8 cellular contexts compared by ENCODE assay signal in genomic region chr2:219684721-219685689, GRCh38. TPM values are rescaled to one million over a fixed set of nuclear protein-coding genes. Genes with fewer than 3 reads are reported as not detected.
DNase-seq lines count a peak whose midpoint lies in the region; ATAC-seq, FAIRE-seq and TF ChIP-seq lines count a peak whose summit lies in the region.

No MANE protein-coding gene starts in this region.

- intact Hi-C loops in activated CD4-positive, alpha-beta T cell treated with anti-CD3 and anti-CD28 coated beads, Interleukin-2, amount 10 ng/mL, durations not matched to agents 24 days and 14 days (cut with micrococcal nuclease): no loop called here
- intact Hi-C loops in naive thymus-derived CD4-positive, alpha-beta T cell (cut with micrococcal nuclease): loop anchor here in 1 of 2 donors (2.0 kb wide), 1 partner anchor 88 kb away; the partner anchor contains the start of gene STK11IP

- no peaks in the 10 kb centered on the region for H3K9me3 Mint-ChIP-seq in activated CD4-positive, alpha-beta T cell treated with anti-CD3 and anti-CD28 coated beads, Interleukin-2, amount 10 ng/mL, durations not matched to agents 24 days and 14 days
- H3K9me3 Mint-ChIP-seq in naive thymus-derived CD4-positive, alpha-beta T cell: peaks cover 0 to 14% (median 5%) of the 10 kb centered on the region in 11 donors

- peak overlapping the region; percentile 64 for H3K4me3 Mint-ChIP-seq in activated CD4-positive, alpha-beta T cell treated with anti-CD3 and anti-CD28 coated beads, Interleukin-2, amount 10 ng/mL, durations not matched to agents 24 days and 14 days
- peak overlapping the region; percentile 62 to 87 (median 78) for H3K4me3 Mint-ChIP-seq in naive thymus-derived CD4-positive, alpha-beta T cell

- no peaks in the 10 kb centered on the region for H3K36me3 Mint-ChIP-seq in activated CD4-positive, alpha-beta T cell treated with anti-CD3 and anti-CD28 coated beads, Interleukin-2, amount 10 ng/mL, durations not matched to agents 24 days and 14 days (ENCODE audit: low read depth)
- peaks cover 0 to 9% (median 0%) of the 10 kb centered on the region in 5 donors for H3K36me3 Mint-ChIP-seq in naive thymus-derived CD4-positive, alpha-beta T cell

- peaks cover 6% of the 10 kb centered on the region for H3K4me1 Mint-ChIP-seq in activated CD4-positive, alpha-beta T cell treated with anti-CD3 and anti-CD28 coated beads, Interleukin-2, amount 10 ng/mL, durations not matched to agents 24 days and 14 days
- peaks cover 9 to 24% (median 15%) of the 10 kb centered on the region in 7 donors for H3K4me1 Mint-ChIP-seq in naive thymus-derived CD4-positive, alpha-beta T cell

- peak; percentile 99 for ATAC-seq in HG02759 (IDR thresholded peaks at IDR 0.05; ENCODE audit: unreplicated experiment)
- peak; percentile 84 for ATAC-seq in naive thymus-derived CD4-positive, alpha-beta T cell

- peak overlapping the region; percentile 70 for H3K4me3 ChIP-seq in epithelial cell of proximal tubule (ENCODE audit: low read depth, low read length)
- H3K4me3 ChIP-seq in naive thymus-derived CD4-positive, alpha-beta T cell (ENCODE audit: low read length): peak overlapping the region; percentile 53

- H3K9me3 ChIP-seq in naive thymus-derived CD4-positive, alpha-beta T cell (ENCODE audit: control insufficient read depth in 2 of 3, low read length in 3 of 3): no peaks in the 10 kb centered on the region

- POLR2A ChIA-PET in naive thymus-derived CD4-positive, alpha-beta T cell (lab: Charles Lee): no interaction called here

- no peak for TF ChIP-seq CTCF in epithelial cell of proximal tubule (conservative IDR thresholded peaks at IDR 0.05; ENCODE audit: low read depth, low read length)

- no peaks in the 10 kb centered on the region for H3K27me3 ChIP-seq in naive thymus-derived CD4-positive, alpha-beta T cell (ENCODE audit: control insufficient read depth in 2 of 2, insufficient read depth in 2 of 2, low read length in 2 of 2)

- peak; percentile 58 for DNase-seq in GM18507 (ENCODE audit: extremely low spot score, insufficient read length, low read depth)
- DNase-seq in NCI-H146 treated with DMSO at 0.1 percent for 48 hours (lab: John Stamatoyannopoulos, UW; ENCODE audit: unreplicated experiment): peak; percentile 22
- DNase-seq in activated CD4-positive, alpha-beta T cell treated with anti-CD3 and anti-CD28 coated beads, Interleukin-2, amount 10 ng/mL, durations not matched to agents 24 days and 14 days: peak; percentile 77
- DNase-seq in epithelial cell of proximal tubule (ENCODE audit: low read depth): peak; percentile 49
- peak in 8 of 9 donors; percentile 25 to 49 (median 42) for DNase-seq in naive thymus-derived CD4-positive, alpha-beta T cell
- DNase-seq in superior temporal gyrus (ENCODE audit: extremely low spot score): no peak

- H3K27ac Mint-ChIP-seq in activated CD4-positive, alpha-beta T cell treated with anti-CD3 and anti-CD28 coated beads, Interleukin-2, amount 10 ng/mL, durations not matched to agents 24 days and 14 days: no peak overlapping the region
- H3K27ac Mint-ChIP-seq in naive thymus-derived CD4-positive, alpha-beta T cell: peak overlapping the region in 7 of 9 donors; percentile 31 to 74 (median 62)

- CTCF ChIA-PET in naive thymus-derived CD4-positive, alpha-beta T cell (lab: Charles Lee): no interaction called here

- peaks cover 17% of the 10 kb centered on the region for H3K27me3 Mint-ChIP-seq in activated CD4-positive, alpha-beta T cell treated with anti-CD3 and anti-CD28 coated beads, Interleukin-2, amount 10 ng/mL, durations not matched to agents 24 days and 14 days
- peaks cover 5 to 38% (median 11%) of the 10 kb centered on the region in 5 donors for H3K27me3 Mint-ChIP-seq in naive thymus-derived CD4-positive, alpha-beta T cell

- H3K36me3 ChIP-seq in naive thymus-derived CD4-positive, alpha-beta T cell (ENCODE audit: control insufficient read depth in 2 of 3, insufficient read depth in 3 of 3, low read length in 3 of 3): no peaks in the 10 kb centered on the region

- no peaks in the 10 kb centered on the region for H3K4me1 ChIP-seq in naive thymus-derived CD4-positive, alpha-beta T cell (ENCODE audit: control insufficient read depth in 2 of 2, insufficient read depth in 2 of 2, low read length in 2 of 2)

- peak; percentile 98 for FAIRE-seq in GM18507 (lab: Jason Lieb, UNC)

- peak overlapping the region; percentile 64 for H3K27ac ChIP-seq in naive thymus-derived CD4-positive, alpha-beta T cell (ENCODE audit: low read depth, low read length)
- H3K27ac ChIP-seq in temporal lobe (ENCODE audit: low read depth, low read length): peak overlapping the region; percentile 19

RNA-seq across cellular contexts. Expression of gene SLC4A3, which starts 57.6 kb away (rescaled TPM):
- total RNA-seq in activated CD4-positive, alpha-beta T cell treated with anti-CD3 and anti-CD28 coated beads, Interleukin-2, amount 10 ng/mL, durations not matched to agents 24 days and 14 days: 0.12 TPM in 1 of 2 replicates, not detected in the other
- total RNA-seq in epithelial cell of proximal tubule (6.6 and 12.2 TPM in 2 replicates), temporal lobe (22.9 TPM)
- 1 to 10 TPM in 1 of 5 experiments, under 1 TPM in 2, not detected in 2; 0.19 to 3.4 (median 0.34) TPM for total RNA-seq in naive thymus-derived CD4-positive, alpha-beta T cell
- polyA plus RNA-seq in naive thymus-derived CD4-positive, alpha-beta T cell: not detected
